In genomic region chr4:37767546-37767945, GRCh38 we compare ENCODE assay signal across 11 cellular contexts. TPM values are rescaled to one million over a fixed set of nuclear protein-coding genes. Genes with fewer than 3 reads are reported as not detected.
DNase-seq lines count a peak whose midpoint lies in the region; ATAC-seq and TF ChIP-seq lines count a peak whose summit lies in the region.
"Had no signal": no experiment of that assay in that cellular context is flagged by ENCODE, and none has a peak within 500 bp of the region (broad histone marks: within the 10 kb centered on the region; RNA-seq: fewer than 3 reads in every experiment).

No MANE protein-coding gene starts in this region.

- DNase-seq in DMS 273 (lab: John Stamatoyannopoulos, UW; ENCODE audit: unreplicated experiment) (peak; percentile 51), DMS 273 treated with DMSO at 0.1 percent for 48 hours (lab: John Stamatoyannopoulos, UW) (no peak), RPMI7951 (ENCODE audit: low read depth) (peak; percentile 18), heart left ventricle (peak; percentile 52 to 82 (median 57)), transverse colon (peak; percentile 57), foreskin melanocyte (no peak)
- DNase-seq in activated T-cell treated with anti-CD3 and anti-CD28 coated beads, Interleukin-2, amount 50 U/mL, for 48 hours: no peak

- ATAC-seq in heart left ventricle (peak in 2 of 4 donors; percentile 69 to 72), HG02571 (IDR thresholded peaks at IDR 0.05; ENCODE audit: unreplicated experiment) (no peak)

- TF ChIP-seq POLR2A in heart left ventricle (IDR thresholded peaks at IDR 0.05): no peak
- TF ChIP-seq POLR2A in transverse colon (IDR thresholded peaks at IDR 0.05): no peak

- intact Hi-C loops in heart left ventricle (cut with DNase I) (no loop called here), transverse colon (cut with DNase I; ENCODE audit: low total_unique reads) (no loop called here)

- TF ChIP-seq EP300 in transverse colon (IDR thresholded peaks at IDR 0.05; ENCODE audit: low read depth): no peak

- no peaks in the 10 kb centered on the region for H3K9me3 ChIP-seq in heart left ventricle
- H3K9me3 ChIP-seq in transverse colon: no peaks in the 10 kb centered on the region
- H3K9me3 ChIP-seq: Peyer's patch, suprapubic skin had no signal

- 18 to 26% (median 22%) methylated on average over 3 to 5 of the region's 5 CpGs for WGBS in heart left ventricle, 4 donors
- WGBS in transverse colon (ENCODE audit: low coverage in 1 of 2), 2 donors: 34% methylated on average over 5 of the region's 5 CpGs; no CpG with 5 or more reads in 1 of the 2 donors

- H3K27me3 ChIP-seq in heart left ventricle: no peaks in the 10 kb centered on the region
- no peaks in the 10 kb centered on the region for H3K27me3 ChIP-seq in transverse colon
- H3K27me3 ChIP-seq: Peyer's patch, suprapubic skin had no signal

- in situ Hi-C loops in transverse colon (cut with MboI; ENCODE audit: low pct_ligation_motif_present in 1 of 4, low pct_unique_long_range_greater_than_20kb in 1 of 4, low sequenced_read_pairs in 3 of 4): no loop called here

- no peak for TF ChIP-seq CTCF in heart left ventricle (IDR thresholded peaks at IDR 0.05)
- no peak for TF ChIP-seq CTCF in transverse colon (IDR thresholded peaks at IDR 0.05)

- H3K4me1 ChIP-seq in heart left ventricle: peaks cover 0 to 9% (median 0%) of the 10 kb centered on the region in 12 donors
- no peaks in the 10 kb centered on the region for H3K4me1 ChIP-seq in transverse colon
- H3K4me1 ChIP-seq: Peyer's patch had no signal

- H3K4me3 ChIP-seq in heart left ventricle (no peak overlapping the region), transverse colon (no peak overlapping the region)
- H3K4me3 ChIP-seq: Peyer's patch, suprapubic skin had no signal

- H3K27ac ChIP-seq in heart left ventricle: no peak overlapping the region
- H3K27ac ChIP-seq in transverse colon: no peak overlapping the region
- H3K27ac ChIP-seq: 22Rv1, Peyer's patch, suprapubic skin had no signal

- H3K36me3 ChIP-seq in heart left ventricle: no peaks in the 10 kb centered on the region
- H3K36me3 ChIP-seq in transverse colon: no peaks in the 10 kb centered on the region
- H3K36me3 ChIP-seq: Peyer's patch, suprapubic skin had no signal

RNA-seq across cellular contexts. Expression of gene PGM2, which starts 58.9 kb away (rescaled TPM):
- total RNA-seq in RPMI7951 (2014; rRNA removed; shearing (Covaris generic)): 39.8 and 46.6 TPM in 2 replicates
- 10 to 100 TPM in 4 of 9 donors, 1 to 10 TPM in 5; 6.8 to 18.4 (median 8.7) TPM for total RNA-seq in heart left ventricle
- 1 to 10 TPM; 3.3 to 7.5 TPM for polyA plus RNA-seq in heart left ventricle
- 10 to 100 TPM in 2 of 4 donors, 1 to 10 TPM in 2; 5.8 to 21.0 (median 14.7) TPM for total RNA-seq in transverse colon

Comparison
In these comparisons a context has a peak if more than half of its experiments do, and no peak if none do; other contexts are left out.
1. DNase-seq: peak in DMS 273 (single experiment), RPMI7951 (single experiment), heart left ventricle (5 of 5) and transverse colon (single experiment); none in DMS 273 treated with DMSO at 0.1 percent for 48 hours (single experiment), foreskin melanocyte (single experiment) and activated T-cell treated with anti-CD3 and anti-CD28 coated beads, Interleukin-2, amount 50 U/mL, for 48 hours (0 of 2).